1 cellular context compared by ENCODE assay signal in genomic region chr2:162840598-162841246, GRCh38.
TF ChIP-seq lines count a peak whose summit lies in the region.

No MANE protein-coding gene starts in this region.

TF ChIP-seq in K562, 482 proteins besides CTCF, POLR2A, EP300 and RAD21 (continued from another document):
- TF ChIP-seq USF2 (CRISPR knock-in tag; IDR thresholded peaks at IDR 0.05) (peak; percentile 64), ZNF639 (CRISPR knock-in tag; conservative IDR thresholded peaks at IDR 0.05 in 1 of 2, IDR thresholded peaks at IDR 0.05 in 1 of 2) (peak; percentile 77 to 96), NR3C1 (CRISPR knock-in tag; IDR thresholded peaks at IDR 0.05) (peak; percentile 92), ZNF766 (CRISPR knock-in tag; conservative IDR thresholded peaks at IDR 0.05) (peak; percentile 95), FOXJ3 (CRISPR knock-in tag; IDR thresholded peaks at IDR 0.05) (peak; percentile 70; the same call in 1 of the 2 replicates), MECOM (CRISPR knock-in tag; IDR thresholded peaks at IDR 0.05) (0 out of 2 replicates have a peak, but pooled peaks have one; percentile 23), NCOA6 (IDR thresholded peaks at IDR 0.05) (peak; percentile 91), RBM17 (IDR thresholded peaks at IDR 0.05; ENCODE audit: borderline replicate concordance, low read depth, low read length) (no peak), CREB3 (tag; conservative IDR thresholded peaks at IDR 0.05; ENCODE audit: low read depth) (peak; percentile 78; the same call in 1 of the 2 replicates), NR2F6 (CRISPR knock-in tag; IDR thresholded peaks at IDR 0.05) (no peak)
